8 cellular contexts compared by ENCODE assay signal in the genomic region with DNA sequence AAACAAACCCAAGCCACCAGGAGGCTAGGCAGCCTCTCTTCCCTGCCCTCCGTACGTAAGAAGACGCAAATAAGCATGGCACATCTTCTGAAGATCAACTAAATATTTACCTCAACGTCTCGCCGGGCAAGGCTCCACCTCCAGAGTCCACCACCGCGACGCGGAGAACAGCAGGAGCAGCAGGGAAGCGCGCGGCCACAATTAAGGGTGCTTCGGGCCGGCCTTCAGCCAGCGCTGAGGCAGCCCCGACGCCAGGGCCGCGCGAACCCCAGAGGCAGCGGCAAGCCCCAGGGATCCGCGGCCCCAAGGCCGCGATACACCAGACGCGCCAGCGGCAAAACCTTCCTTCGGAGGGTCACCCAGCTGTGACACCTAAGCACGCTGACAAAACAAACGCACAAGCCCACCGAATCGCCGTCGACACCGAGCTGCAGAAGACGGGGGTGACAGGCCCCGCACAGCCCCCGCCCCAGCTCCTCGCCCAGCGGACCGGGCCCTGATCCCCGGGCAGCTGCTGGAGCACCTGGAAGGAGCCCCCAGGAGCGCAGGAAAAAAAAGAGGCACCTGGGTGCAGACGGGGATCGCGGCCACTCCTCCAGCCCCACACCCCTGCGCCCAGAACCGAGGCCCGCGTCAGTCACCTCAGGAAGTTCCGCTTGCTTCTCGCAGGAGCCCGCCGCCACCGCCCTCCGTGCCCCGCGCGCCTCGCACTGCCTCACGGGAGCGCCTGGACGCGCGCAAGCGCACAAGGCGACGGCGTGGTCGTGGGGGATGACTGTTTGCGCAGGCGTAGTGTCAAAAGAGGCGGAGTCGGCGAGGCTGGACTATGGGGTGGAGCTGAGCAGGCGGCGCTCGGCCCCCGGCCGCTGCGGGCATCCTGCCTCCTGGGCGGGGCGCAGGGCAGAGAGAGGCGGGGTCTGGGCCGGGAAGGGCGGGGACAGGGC. TPM values are rescaled to one million over a fixed set of nuclear protein-coding genes. Genes with fewer than 3 reads are reported as not detected.
DNase-seq lines count a peak whose midpoint lies in the region; ATAC-seq and TF ChIP-seq lines count a peak whose summit lies in the region.

A gene with protein sequence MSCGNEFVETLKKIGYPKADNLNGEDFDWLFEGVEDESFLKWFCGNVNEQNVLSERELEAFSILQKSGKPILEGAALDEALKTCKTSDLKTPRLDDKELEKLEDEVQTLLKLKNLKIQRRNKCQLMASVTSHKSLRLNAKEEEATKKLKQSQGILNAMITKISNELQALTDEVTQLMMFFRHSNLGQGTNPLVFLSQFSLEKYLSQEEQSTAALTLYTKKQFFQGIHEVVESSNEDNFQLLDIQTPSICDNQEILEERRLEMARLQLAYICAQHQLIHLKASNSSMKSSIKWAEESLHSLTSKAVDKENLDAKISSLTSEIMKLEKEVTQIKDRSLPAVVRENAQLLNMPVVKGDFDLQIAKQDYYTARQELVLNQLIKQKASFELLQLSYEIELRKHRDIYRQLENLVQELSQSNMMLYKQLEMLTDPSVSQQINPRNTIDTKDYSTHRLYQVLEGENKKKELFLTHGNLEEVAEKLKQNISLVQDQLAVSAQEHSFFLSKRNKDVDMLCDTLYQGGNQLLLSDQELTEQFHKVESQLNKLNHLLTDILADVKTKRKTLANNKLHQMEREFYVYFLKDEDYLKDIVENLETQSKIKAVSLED (minus strand): TSS at position 712 of the 944 bp plus-strand sequence. CDS start 1,175 bp downstream, outside the sequence.
A gene (minus strand): TSS at position 712 of the 944 bp plus-strand sequence. CDS start 12,890 bp downstream, outside the sequence.

- no peaks in the 10 kb centered on the region for H3K27me3 ChIP-seq in neural cell (ENCODE audit: insufficient read depth, low read depth, low read length)

- H3K79me2 ChIP-seq in neural cell (replicated peaks; ENCODE audit: insufficient read depth, low read length): peaks cover 45% of the 10 kb centered on the region

- H3F3A ChIP-seq in neural cell (ENCODE audit: insufficient read depth, low read length, poor library complexity, severe bottlenecking): no peaks in the 10 kb centered on the region

- H2AFZ ChIP-seq in neural cell (ENCODE audit: low read depth, low read length): peak within 1 kb of the TSS; percentile 19

- no peaks in the 10 kb centered on the region for H3K36me3 ChIP-seq in neural cell (ENCODE audit: insufficient read depth, low read length)

- H3K4me3 Mint-ChIP-seq in stimulated activated naive CD8-positive, alpha-beta T cell treated with anti-CD3 and anti-CD28 coated beads, Interleukin-15, amount 100 ng/mL, for 72 hours: peak within 1 kb of the TSS; percentile 88 to 96

- H3K9me3 Mint-ChIP-seq in stimulated activated naive CD8-positive, alpha-beta T cell treated with anti-CD3 and anti-CD28 coated beads, Interleukin-15, amount 100 ng/mL, for 72 hours: no peaks in the 10 kb centered on the region

- ATAC-seq in stimulated activated naive CD8-positive, alpha-beta T cell treated with anti-CD3 and anti-CD28 coated beads, Interleukin-15, amount 100 ng/mL, for 72 hours: peak; percentile 92

- peak within 1 kb of the TSS; percentile 89 for H3K4me2 ChIP-seq in neural cell (ENCODE audit: low read length)

- H3K9me3 ChIP-seq in neural cell (ENCODE audit: low read length): no peaks in the 10 kb centered on the region

- no peak for TF ChIP-seq RAD21 in neural cell (conservative IDR thresholded peaks at IDR 0.05)

- H4K20me1 ChIP-seq in neural cell (ENCODE audit: insufficient read depth): no peaks in the 10 kb centered on the region

- no peaks in the 10 kb centered on the region for H3K9me2 ChIP-seq in neural cell (ENCODE audit: insufficient read depth, low read length)

- H3K27ac ChIP-seq in neural cell (ENCODE audit: low read length): peak within 1 kb of the TSS; percentile 46

- peak within 1 kb of the TSS; percentile 91 to 97 for H3K27ac Mint-ChIP-seq in stimulated activated naive CD8-positive, alpha-beta T cell treated with anti-CD3 and anti-CD28 coated beads, Interleukin-15, amount 100 ng/mL, for 72 hours

- DNase-seq in EH (ENCODE audit: low read depth) (peak; percentile 97), GOT3 (lab: John Stamatoyannopoulos, UW) (peak; percentile 93), LNCaP clone FGC (ENCODE audit: low read depth) (peak; percentile 87), RPMI8226 (peak; percentile 96), fibroblast of the aortic adventitia (ENCODE audit: low read depth) (peak; percentile 97)
- peak; percentile 99 for DNase-seq in activated T-helper 9 cell treated with anti-CD3 and anti-CD28 coated beads, Interleukin-2, amount 50 U/mL, for 16 hours (ENCODE audit: low read depth)
- peak; percentile 100 for DNase-seq in stimulated activated naive CD8-positive, alpha-beta T cell treated with anti-CD3 and anti-CD28 coated beads, Interleukin-15, amount 100 ng/mL, for 72 hours

- peaks cover 67% of the 10 kb centered on the region for H3K4me1 Mint-ChIP-seq in stimulated activated naive CD8-positive, alpha-beta T cell treated with anti-CD3 and anti-CD28 coated beads, Interleukin-15, amount 100 ng/mL, for 72 hours

- H3K9ac ChIP-seq in neural cell (ENCODE audit: low read length): peak within 1 kb of the TSS; percentile 67

- peak; percentile 13 for TF ChIP-seq EP300 in neural cell (conservative IDR thresholded peaks at IDR 0.05; ENCODE audit: poor library complexity, severe bottlenecking)

- H3K27me3 Mint-ChIP-seq in stimulated activated naive CD8-positive, alpha-beta T cell treated with anti-CD3 and anti-CD28 coated beads, Interleukin-15, amount 100 ng/mL, for 72 hours: no peaks in the 10 kb centered on the region

- no peak for TF ChIP-seq CTCF in LNCaP clone FGC (IDR thresholded peaks at IDR 0.05; ENCODE audit: control insufficient read depth, extremely low read depth, insufficient read depth)
- TF ChIP-seq CTCF in fibroblast of the aortic adventitia (IDR thresholded peaks at IDR 0.05; ENCODE audit: insufficient read depth, low read length): no peak
- TF ChIP-seq CTCF in neural cell (IDR thresholded peaks at IDR 0.05; ENCODE audit: poor library complexity, severe bottlenecking): no peak

- peak within 1 kb of the TSS; percentile 83 for H3K4me3 ChIP-seq in LNCaP clone FGC (ENCODE audit: low read depth, low read length)
- H3K4me3 ChIP-seq in fibroblast of the aortic adventitia (ENCODE audit: low read depth, low read length): peak within 1 kb of the TSS; percentile 73
- peak within 1 kb of the TSS; percentile 90 for H3K4me3 ChIP-seq in neural cell (ENCODE audit: low read length)

TF ChIP-seq in neural cell, 6 proteins besides CTCF, POLR2A, EP300 and RAD21:
- no peak for TF ChIP-seq EZH2 (IDR thresholded peaks at IDR 0.05; ENCODE audit: borderline replicate concordance, insufficient read depth, low read length, poor library complexity, severe bottlenecking)
- peak; percentile 85 for TF ChIP-seq POLR2AphosphoS5 (IDR thresholded peaks at IDR 0.05)
- peak; percentile 92 for TF ChIP-seq MXI1 (conservative IDR thresholded peaks at IDR 0.05; ENCODE audit: poor library complexity, severe bottlenecking)
- peak; percentile 31 for TF ChIP-seq SMC3 (conservative IDR thresholded peaks at IDR 0.05; ENCODE audit: poor library complexity)
- TF ChIP-seq TAF1 (IDR thresholded peaks at IDR 0.05; ENCODE audit: low read depth): peak; percentile 40
- TF ChIP-seq, protein P1, sequence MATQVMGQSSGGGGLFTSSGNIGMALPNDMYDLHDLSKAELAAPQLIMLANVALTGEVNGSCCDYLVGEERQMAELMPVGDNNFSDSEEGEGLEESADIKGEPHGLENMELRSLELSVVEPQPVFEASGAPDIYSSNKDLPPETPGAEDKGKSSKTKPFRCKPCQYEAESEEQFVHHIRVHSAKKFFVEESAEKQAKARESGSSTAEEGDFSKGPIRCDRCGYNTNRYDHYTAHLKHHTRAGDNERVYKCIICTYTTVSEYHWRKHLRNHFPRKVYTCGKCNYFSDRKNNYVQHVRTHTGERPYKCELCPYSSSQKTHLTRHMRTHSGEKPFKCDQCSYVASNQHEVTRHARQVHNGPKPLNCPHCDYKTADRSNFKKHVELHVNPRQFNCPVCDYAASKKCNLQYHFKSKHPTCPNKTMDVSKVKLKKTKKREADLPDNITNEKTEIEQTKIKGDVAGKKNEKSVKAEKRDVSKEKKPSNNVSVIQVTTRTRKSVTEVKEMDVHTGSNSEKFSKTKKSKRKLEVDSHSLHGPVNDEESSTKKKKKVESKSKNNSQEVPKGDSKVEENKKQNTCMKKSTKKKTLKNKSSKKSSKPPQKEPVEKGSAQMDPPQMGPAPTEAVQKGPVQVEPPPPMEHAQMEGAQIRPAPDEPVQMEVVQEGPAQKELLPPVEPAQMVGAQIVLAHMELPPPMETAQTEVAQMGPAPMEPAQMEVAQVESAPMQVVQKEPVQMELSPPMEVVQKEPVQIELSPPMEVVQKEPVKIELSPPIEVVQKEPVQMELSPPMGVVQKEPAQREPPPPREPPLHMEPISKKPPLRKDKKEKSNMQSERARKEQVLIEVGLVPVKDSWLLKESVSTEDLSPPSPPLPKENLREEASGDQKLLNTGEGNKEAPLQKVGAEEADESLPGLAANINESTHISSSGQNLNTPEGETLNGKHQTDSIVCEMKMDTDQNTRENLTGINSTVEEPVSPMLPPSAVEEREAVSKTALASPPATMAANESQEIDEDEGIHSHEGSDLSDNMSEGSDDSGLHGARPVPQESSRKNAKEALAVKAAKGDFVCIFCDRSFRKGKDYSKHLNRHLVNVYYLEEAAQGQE (IDR thresholded peaks at IDR 0.05; ENCODE audit: borderline replicate concordance): no peak

RNA-seq across cellular contexts. Expression of the first gene that starts in this region (rescaled TPM):
- total RNA-seq in fibroblast of the aortic adventitia (ENCODE audit: low replicate concordance): 18.9 and 28.0 TPM in 2 replicates
- 29.0 and 34.2 TPM in 2 replicates for polyA plus RNA-seq in neural cell
- polyA minus RNA-seq in neural cell: 41.9 and 50.4 TPM in 2 replicates

RNA-seq across cellular contexts. Expression of the second gene that starts in this region (rescaled TPM):
- total RNA-seq in fibroblast of the aortic adventitia (ENCODE audit: low replicate concordance): 3.7 and 4.9 TPM in 2 replicates
- 0.76 and 1.1 TPM in 2 replicates for polyA plus RNA-seq in neural cell
- 3.4 and 5.3 TPM in 2 replicates for polyA minus RNA-seq in neural cell

Comparison
In these comparisons a context has a peak if more than half of its experiments do, and no peak if none do; other contexts are left out.
1. Peak in every context shown above with its lines: DNase-seq, ATAC-seq, H3K4me3 ChIP-seq and H3K27ac ChIP-seq.